ENCODE assay signal across 21 cellular contexts in genomic region chr22:45865561-45866397, GRCh38.
DNase-seq lines count a peak whose midpoint lies in the region; ATAC-seq, FAIRE-seq and TF ChIP-seq lines count a peak whose summit lies in the region.
"Had no signal": no experiment of that assay in that cellular context is flagged by ENCODE, and none has a peak within 500 bp of the region (broad histone marks: within the 10 kb centered on the region; RNA-seq: fewer than 3 reads in every experiment).

No MANE protein-coding gene starts in this region.

- H3K18ac ChIP-seq in neuronal stem cell (ENCODE audit: low read length): peak overlapping the region; percentile 99

- H3K9me3 ChIP-seq in A549 (peaks cover 7% of the 10 kb centered on the region; the same call in 1 of the 3 replicates), esophagus squamous epithelium (peaks cover 0 to 4% (median 0%) of the 10 kb centered on the region in 3 donors), neuronal stem cell (replicated peaks in 1 of 2; ENCODE audit: control insufficient read depth in 2 of 2, insufficient read depth in 1 of 2, low read depth in 1 of 2, low read length in 2 of 2) (peaks cover 2 to 5% of the 10 kb centered on the region in 2 donors)
- no peaks in the 10 kb centered on the region for H3K9me3 ChIP-seq in CD4-positive, alpha-beta T cell (ENCODE audit: control insufficient read depth, low read length)
- H3K9me3 ChIP-seq: thyroid gland had no signal

- H3K4me1 ChIP-seq in A549: peaks cover 23% of the 10 kb centered on the region
- H3K4me1 ChIP-seq in esophagus squamous epithelium: peaks cover 37 to 53% (median 41%) of the 10 kb centered on the region in 3 donors
- H3K4me1 ChIP-seq in neuronal stem cell (ENCODE audit: control insufficient read depth in 2 of 2, insufficient read depth in 1 of 2, low read depth in 1 of 2, low read length in 2 of 2): peaks cover 13 to 31% of the 10 kb centered on the region in 2 donors

- no peaks in the 10 kb centered on the region for H3K36me3 ChIP-seq in esophagus squamous epithelium
- no peaks in the 10 kb centered on the region for H3K36me3 ChIP-seq in neuronal stem cell (replicated peaks in 1 of 2; ENCODE audit: control insufficient read depth in 2 of 2, insufficient read depth in 2 of 2, low read length in 2 of 2)
- H3K36me3 ChIP-seq: thyroid gland had no signal

- peak overlapping the region; percentile 31 for H3K23ac ChIP-seq in neuronal stem cell (ENCODE audit: low read depth, low read length, poor library complexity)

- peak overlapping the region; percentile 99 for H2BK15ac ChIP-seq in neuronal stem cell (ENCODE audit: low read length)

- peaks cover 1% of the 10 kb centered on the region for H3K79me1 ChIP-seq in neuronal stem cell (ENCODE audit: low read depth, low read length)

- CTCF ChIA-PET in A549 (lab: Yijun Ruan, JAX): interaction anchor here (0.6 to 3.0 kb wide), 4 partner anchors 8 to 218 kb away, joined by 3 to 17 read pairs (median 10); no protein-coding TSS in a partner anchor
- CTCF ChIA-PET in CD4-positive, alpha-beta T cell (lab: Charles Lee): no interaction called here

- peak overlapping the region in 1 of 2 experiments; percentile 74; a peak in 1 of 6 replicates for H3K27ac ChIP-seq in A549
- H3K27ac ChIP-seq in esophagus squamous epithelium: peak overlapping the region; percentile 22 to 62 (median 39)
- no peak overlapping the region for H3K27ac ChIP-seq in neuronal stem cell (replicated peaks; ENCODE audit: low read length)
- no peak overlapping the region for H3K27ac ChIP-seq in CD4-positive, alpha-beta T cell (ENCODE audit: low read depth, low read length)
- H3K27ac ChIP-seq: thyroid gland, VCaP had no signal

- no peak overlapping the region for H3K4me3 Mint-ChIP-seq in CD4-positive, alpha-beta T cell
- H3K4me3 Mint-ChIP-seq in effector memory CD8-positive, alpha-beta T cell: no peak overlapping the region
- H3K4me3 Mint-ChIP-seq: activated naive CD8-positive, alpha-beta T cell; dendritic cell treated with granulocyte-macrophage colony-stimulating factor and Interleukin-4, amounts not matched to agents 40 ng/mL and 50 ng/mL, for 4 days; memory B cell; natural killer cell; stimulated activated effector memory CD8-positive, alpha-beta T cell treated with anti-CD3 and anti-CD28 coated beads, Interleukin-12 subunit alpha, Interleukin-12 subunit beta, amount 100 ng/mL, for 72 hours had no signal

- no peak for TF ChIP-seq CTCF in A549 (IDR thresholded peaks at IDR 0.05)
- no peak for TF ChIP-seq CTCF in esophagus squamous epithelium (IDR thresholded peaks at IDR 0.05)
- no peak for TF ChIP-seq CTCF in CD4-positive, alpha-beta T cell (IDR thresholded peaks at IDR 0.05)

- H2BK12ac ChIP-seq in neuronal stem cell (ENCODE audit: low read length): peak overlapping the region; percentile 33

- intact Hi-C loops in esophagus squamous epithelium (cut with DNase I): loop anchor here (10.0 kb wide), 1 partner anchor 221 kb away; no protein-coding TSS in a partner anchor
- intact Hi-C loops in CD4-positive, alpha-beta T cell (cut with DNase I, micrococcal nuclease): loop anchor here in 1 of 2 experiments (10.0 kb wide), 2 partner anchors 221 to 249 kb away; no protein-coding TSS in a partner anchor

- H3K36me3 Mint-ChIP-seq in CD4-positive, alpha-beta T cell (ENCODE audit: low read depth): no peaks in the 10 kb centered on the region
- H3K36me3 Mint-ChIP-seq in effector memory CD8-positive, alpha-beta T cell (ENCODE audit: insufficient read depth): peaks cover 10% of the 10 kb centered on the region
- H3K36me3 Mint-ChIP-seq: natural killer cell had no signal

- TF ChIP-seq POLR2A in A549 (IDR thresholded peaks at IDR 0.05; ENCODE audit: low read length) (no peak), esophagus squamous epithelium (IDR thresholded peaks at IDR 0.05) (no peak)

- H3K9ac ChIP-seq in neuronal stem cell (ENCODE audit: low read depth, low read length, poor library complexity): no peak overlapping the region

- H2AK5ac ChIP-seq in neuronal stem cell (ENCODE audit: low read depth, low read length): peak overlapping the region; percentile 98

- no peak overlapping the region for H3K4ac ChIP-seq in neuronal stem cell (ENCODE audit: low read length)

- FAIRE-seq in A549 (lab: Jason Lieb, UNC): no peak
- FAIRE-seq: K562 had no signal

- WGBS in A549 (ENCODE audit: missing lambda C conversion rate): 96% methylated on average over 29 of the region's 41 CpGs
- 58 to 75% methylated on average over 13 to 20 of the region's 41 CpGs for WGBS in esophagus squamous epithelium, 2 donors
- WGBS in neuronal stem cell (ENCODE audit: extremely low coverage in 2 of 2, insufficient read length in 2 of 2, insufficient replicate concordance in 1 of 2), 2 donors: no CpG with 5 or more reads among the region's 41 CpGs

- TF ChIP-seq RAD21 in A549 (conservative IDR thresholded peaks at IDR 0.05 in 1 of 2, IDR thresholded peaks at IDR 0.05 in 1 of 2): no peak

- no peak for DNase-seq in A549 (ENCODE audit: low read depth in 1 of 2, low spot score in 1 of 2)
- DNase-seq in NCI-H1694 (lab: John Stamatoyannopoulos, UW): peak; percentile 73
- DNase-seq in esophagus squamous epithelium (lab: John Stamatoyannopoulos, UW): no peak
- no peak for DNase-seq in neuronal stem cell (ENCODE audit: low spot score)
- DNase-seq in CD4-positive, alpha-beta T cell: no peak
- no peak for DNase-seq in effector memory CD8-positive, alpha-beta T cell
- no peak for DNase-seq in HT-29 (ENCODE audit: low spot score)
- DNase-seq: activated CD4-positive, alpha-beta T cell treated with anti-CD3 and anti-CD28 coated beads, Interleukin-2, amount 50 U/mL, for 48 hours; DMS79; GOT3; natural killer cell; NCI-H69; SIG-M5; thyroid gland had no signal

- POLR2A ChIA-PET in A549 (lab: Yijun Ruan, JAX): no interaction called here
- POLR2A ChIA-PET in CD4-positive, alpha-beta T cell (lab: Charles Lee): no interaction called here

- no peak overlapping the region for H4K8ac ChIP-seq in neuronal stem cell (ENCODE audit: low read depth, low read length)

- H2BK5ac ChIP-seq in neuronal stem cell (ENCODE audit: low read length): peak overlapping the region; percentile 88

- ATAC-seq in A549 (no peak), GM19397 (IDR thresholded peaks at IDR 0.05; ENCODE audit: unreplicated experiment) (no peak)
- no peak for ATAC-seq in CD4-positive, alpha-beta T cell (ENCODE audit: poor library complexity)
- no peak for ATAC-seq in effector memory CD8-positive, alpha-beta T cell (replicated peaks)
- ATAC-seq: K562; natural killer cell; stimulated activated effector memory CD8-positive, alpha-beta T cell treated with anti-CD3 and anti-CD28 coated beads, Interleukin-12 subunit alpha, Interleukin-12 subunit beta, amount 100 ng/mL, for 72 hours had no signal

- H3K4me3 ChIP-seq in A549 (no peak overlapping the region), esophagus squamous epithelium (peak overlapping the region; percentile 29 to 50 (median 36)), neuronal stem cell (ENCODE audit: low read length in 2 of 2) (no peak overlapping the region)
- H3K4me3 ChIP-seq: K562 had no signal

- peaks cover 40% of the 10 kb centered on the region for H3K27me3 Mint-ChIP-seq in CD4-positive, alpha-beta T cell
- H3K27me3 Mint-ChIP-seq in effector memory CD8-positive, alpha-beta T cell: peaks cover 50 to 54% of the 10 kb centered on the region in 2 donors

- H2AFZ ChIP-seq in neuronal stem cell (ENCODE audit: low read length): no peak overlapping the region

- H4K91ac ChIP-seq in neuronal stem cell (ENCODE audit: low read depth, low read length, poor library complexity): no peak overlapping the region

- H3K27ac Mint-ChIP-seq in CD4-positive, alpha-beta T cell: no peak overlapping the region
- H3K27ac Mint-ChIP-seq in effector memory CD8-positive, alpha-beta T cell: no peak overlapping the region
- H3K27ac Mint-ChIP-seq: activated naive CD8-positive, alpha-beta T cell; dendritic cell treated with granulocyte-macrophage colony-stimulating factor and Interleukin-4, amounts not matched to agents 40 ng/mL and 50 ng/mL, for 4 days; memory B cell; natural killer cell; stimulated activated effector memory CD8-positive, alpha-beta T cell treated with anti-CD3 and anti-CD28 coated beads, Interleukin-12 subunit alpha, Interleukin-12 subunit beta, amount 100 ng/mL, for 72 hours had no signal

- peaks cover 2% of the 10 kb centered on the region for H3K9me3 Mint-ChIP-seq in CD4-positive, alpha-beta T cell
- H3K9me3 Mint-ChIP-seq in effector memory CD8-positive, alpha-beta T cell: no peaks in the 10 kb centered on the region
- H3K9me3 Mint-ChIP-seq: dendritic cell treated with granulocyte-macrophage colony-stimulating factor and Interleukin-4, amounts not matched to agents 40 ng/mL and 50 ng/mL, for 4 days; natural killer cell had no signal

- H3K4me2 ChIP-seq in A549 (no peak overlapping the region), neuronal stem cell (ENCODE audit: insufficient read depth, low read length, poor library complexity, severe bottlenecking) (no peak overlapping the region)

- no peak overlapping the region for H2BK120ac ChIP-seq in neuronal stem cell (ENCODE audit: low read depth, low read length)

- peaks cover 0 to 58% (median 0%) of the 10 kb centered on the region in 4 donors for H3K27me3 ChIP-seq in esophagus squamous epithelium
- H3K27me3 ChIP-seq in neuronal stem cell (ENCODE audit: control insufficient read depth in 3 of 3, insufficient read depth in 3 of 3, low read depth in 1 of 3, low read length in 3 of 3): peaks cover 0 to 47% (median 5%) of the 10 kb centered on the region in 3 experiments
- peaks cover 41% of the 10 kb centered on the region for H3K27me3 ChIP-seq in CD4-positive, alpha-beta T cell (ENCODE audit: control insufficient read depth, insufficient read depth, low read length)
- H3K27me3 ChIP-seq: thyroid gland had no signal

- H3K4me1 Mint-ChIP-seq in CD4-positive, alpha-beta T cell (ENCODE audit: low read depth): peaks cover 13% of the 10 kb centered on the region
- peaks cover 6 to 14% of the 10 kb centered on the region in 2 donors for H3K4me1 Mint-ChIP-seq in effector memory CD8-positive, alpha-beta T cell (ENCODE audit: low read depth in 2 of 2)
- H3K4me1 Mint-ChIP-seq: memory B cell had no signal

- no peak for TF ChIP-seq EP300 in A549 (IDR thresholded peaks at IDR 0.05)

- no peak overlapping the region for H3K14ac ChIP-seq in neuronal stem cell (ENCODE audit: low read length)

TF ChIP-seq in A549, 52 proteins besides CTCF, POLR2A, EP300 and RAD21:
- TF ChIP-seq MAX (IDR thresholded peaks at IDR 0.05) (no peak), FOSL2 (IDR thresholded peaks at IDR 0.05) (no peak), FOSL2 (CRISPR knock-in tag; IDR thresholded peaks at IDR 0.05) (peak; percentile 33; the same call in 1 of the 2 replicates)

Comparison
In these comparisons a context has a peak if more than half of its experiments do, and no peak if none do; other contexts are left out.
1. H3K27ac ChIP-seq: peak in esophagus squamous epithelium (4 of 4); none in neuronal stem cell (single experiment) and CD4-positive, alpha-beta T cell (single experiment).
2. H3K4me3 ChIP-seq: peak in esophagus squamous epithelium (4 of 4); none in A549 (single experiment) and neuronal stem cell (0 of 2).